1 cellular context compared by ENCODE assay signal in genomic region chr16:88744839-88745521, GRCh38.
TF ChIP-seq lines count a peak whose summit lies in the region.

No MANE protein-coding gene starts in this region.

TF ChIP-seq in GM12878, 131 proteins besides CTCF, POLR2A, EP300 and RAD21:
- TF ChIP-seq, protein P1, sequence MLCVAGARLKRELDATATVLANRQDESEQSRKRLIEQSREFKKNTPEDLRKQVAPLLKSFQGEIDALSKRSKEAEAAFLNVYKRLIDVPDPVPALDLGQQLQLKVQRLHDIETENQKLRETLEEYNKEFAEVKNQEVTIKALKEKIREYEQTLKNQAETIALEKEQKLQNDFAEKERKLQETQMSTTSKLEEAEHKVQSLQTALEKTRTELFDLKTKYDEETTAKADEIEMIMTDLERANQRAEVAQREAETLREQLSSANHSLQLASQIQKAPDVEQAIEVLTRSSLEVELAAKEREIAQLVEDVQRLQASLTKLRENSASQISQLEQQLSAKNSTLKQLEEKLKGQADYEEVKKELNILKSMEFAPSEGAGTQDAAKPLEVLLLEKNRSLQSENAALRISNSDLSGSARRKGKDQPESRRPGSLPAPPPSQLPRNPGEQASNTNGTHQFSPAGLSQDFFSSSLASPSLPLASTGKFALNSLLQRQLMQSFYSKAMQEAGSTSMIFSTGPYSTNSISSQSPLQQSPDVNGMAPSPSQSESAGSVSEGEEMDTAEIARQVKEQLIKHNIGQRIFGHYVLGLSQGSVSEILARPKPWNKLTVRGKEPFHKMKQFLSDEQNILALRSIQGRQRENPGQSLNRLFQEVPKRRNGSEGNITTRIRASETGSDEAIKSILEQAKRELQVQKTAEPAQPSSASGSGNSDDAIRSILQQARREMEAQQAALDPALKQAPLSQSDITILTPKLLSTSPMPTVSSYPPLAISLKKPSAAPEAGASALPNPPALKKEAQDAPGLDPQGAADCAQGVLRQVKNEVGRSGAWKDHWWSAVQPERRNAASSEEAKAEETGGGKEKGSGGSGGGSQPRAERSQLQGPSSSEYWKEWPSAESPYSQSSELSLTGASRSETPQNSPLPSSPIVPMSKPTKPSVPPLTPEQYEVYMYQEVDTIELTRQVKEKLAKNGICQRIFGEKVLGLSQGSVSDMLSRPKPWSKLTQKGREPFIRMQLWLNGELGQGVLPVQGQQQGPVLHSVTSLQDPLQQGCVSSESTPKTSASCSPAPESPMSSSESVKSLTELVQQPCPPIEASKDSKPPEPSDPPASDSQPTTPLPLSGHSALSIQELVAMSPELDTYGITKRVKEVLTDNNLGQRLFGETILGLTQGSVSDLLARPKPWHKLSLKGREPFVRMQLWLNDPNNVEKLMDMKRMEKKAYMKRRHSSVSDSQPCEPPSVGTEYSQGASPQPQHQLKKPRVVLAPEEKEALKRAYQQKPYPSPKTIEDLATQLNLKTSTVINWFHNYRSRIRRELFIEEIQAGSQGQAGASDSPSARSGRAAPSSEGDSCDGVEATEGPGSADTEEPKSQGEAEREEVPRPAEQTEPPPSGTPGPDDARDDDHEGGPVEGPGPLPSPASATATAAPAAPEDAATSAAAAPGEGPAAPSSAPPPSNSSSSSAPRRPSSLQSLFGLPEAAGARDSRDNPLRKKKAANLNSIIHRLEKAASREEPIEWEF (IDR thresholded peaks at IDR 0.05; ENCODE audit: insufficient replicate concordance, low read depth, low read length) = no peak
- no peak for TF ChIP-seq NR2C2 (IDR thresholded peaks at IDR 0.05; ENCODE audit: borderline replicate concordance, control insufficient read depth, insufficient read length, low read depth)
- no peak for TF ChIP-seq NFYA (IDR thresholded peaks at IDR 0.05; ENCODE audit: borderline replicate concordance, low read depth, low read length)
- no peak for TF ChIP-seq SMAD1 (IDR thresholded peaks at IDR 0.05; ENCODE audit: low read depth, partially characterized antibody)
- TF ChIP-seq, protein P2, sequence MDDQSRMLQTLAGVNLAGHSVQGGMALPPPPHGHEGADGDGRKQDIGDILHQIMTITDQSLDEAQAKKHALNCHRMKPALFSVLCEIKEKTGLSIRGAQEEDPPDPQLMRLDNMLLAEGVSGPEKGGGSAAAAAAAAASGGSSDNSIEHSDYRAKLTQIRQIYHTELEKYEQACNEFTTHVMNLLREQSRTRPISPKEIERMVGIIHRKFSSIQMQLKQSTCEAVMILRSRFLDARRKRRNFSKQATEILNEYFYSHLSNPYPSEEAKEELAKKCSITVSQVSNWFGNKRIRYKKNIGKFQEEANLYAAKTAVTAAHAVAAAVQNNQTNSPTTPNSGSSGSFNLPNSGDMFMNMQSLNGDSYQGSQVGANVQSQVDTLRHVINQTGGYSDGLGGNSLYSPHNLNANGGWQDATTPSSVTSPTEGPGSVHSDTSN (IDR thresholded peaks at IDR 0.05; ENCODE audit: insufficient replicate concordance, low read depth, low read length) = no peak
- no peak for TF ChIP-seq DPF2 (IDR thresholded peaks at IDR 0.05)
- no peak for TF ChIP-seq CBFB (IDR thresholded peaks at IDR 0.05; ENCODE audit: low read depth)
TF ChIP-seq in GM12878: peak in this region for 0.
